In the genomic region with DNA sequence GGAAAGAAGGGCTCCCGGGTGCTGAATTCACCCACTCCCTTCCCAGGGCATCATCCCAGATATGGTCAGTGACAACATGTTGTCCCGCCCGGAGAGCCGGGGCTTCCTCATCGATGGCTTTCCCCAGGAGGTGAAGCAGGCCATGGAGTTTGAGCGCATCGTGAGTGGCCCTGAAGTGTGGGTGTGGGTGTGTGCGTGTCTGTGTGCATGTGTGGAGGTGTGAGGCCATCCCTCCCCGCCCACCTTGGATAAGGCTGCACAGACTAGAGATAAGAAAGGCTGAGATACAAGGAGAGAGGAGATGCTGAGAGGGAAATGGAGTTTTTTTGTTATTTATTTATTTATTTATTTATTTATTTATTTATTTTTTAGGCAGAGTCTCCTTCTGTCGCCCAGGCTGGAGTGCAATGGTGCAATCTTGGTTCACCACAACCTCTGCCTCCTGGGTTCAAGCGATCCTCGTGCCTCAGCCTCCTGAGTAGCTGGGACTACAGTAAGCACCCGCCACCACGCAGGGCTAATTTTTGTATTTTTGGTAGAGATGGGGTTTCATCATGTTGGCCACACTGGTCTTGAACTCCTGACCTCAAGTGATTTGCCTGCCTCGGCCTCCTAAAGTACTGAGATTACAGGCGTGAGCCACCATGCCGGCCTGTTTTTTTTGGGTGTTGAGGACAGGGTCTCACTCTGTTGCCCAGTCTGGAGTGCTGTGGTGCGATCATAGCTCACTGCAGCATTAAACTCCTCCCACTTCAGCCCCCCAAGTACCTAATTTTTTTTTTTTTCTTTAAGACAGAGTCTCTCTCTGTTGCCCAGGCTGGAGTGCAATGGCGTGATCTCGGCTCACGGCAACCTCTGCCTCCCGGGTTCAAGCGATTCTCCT, we compare ENCODE assay signal across 6 cellular contexts. TPM values are rescaled to one million over a fixed set of nuclear protein-coding genes. Genes with fewer than 3 reads are reported as not detected.
"Had no signal": no experiment of that assay in that cellular context is flagged by ENCODE, and none has a peak within 500 bp of the region (broad histone marks: within the 10 kb centered on the region; RNA-seq: fewer than 3 reads in every experiment).

No MANE protein-coding gene starts in this region.

RNA-seq across cellular contexts. Expression of gene SLC25A41, which starts 33.3 kb away (rescaled TPM):
- total RNA-seq: kidney epithelial cell, mononuclear cell, natural killer cell, subcutaneous adipose tissue, suprapubic skin, upper lobe of right lung had no signal
